In the genomic region with DNA sequence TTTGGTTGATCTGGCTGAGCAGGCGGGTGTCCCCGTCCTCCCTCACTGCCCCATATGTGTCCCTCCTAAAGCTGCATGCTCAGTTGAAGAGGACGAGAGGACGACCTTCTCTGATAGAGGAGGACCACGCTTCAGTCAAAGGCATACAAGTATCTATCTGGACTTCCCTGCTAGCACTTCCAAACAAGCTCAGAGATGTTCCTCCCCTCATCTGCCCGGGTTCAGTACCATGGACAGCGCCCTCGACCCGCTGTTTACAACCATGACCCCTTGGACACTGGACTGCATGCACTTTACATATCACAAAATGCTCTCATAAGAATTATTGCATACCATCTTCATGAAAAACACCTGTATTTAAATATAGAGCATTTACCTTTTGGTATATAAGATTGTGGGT, we compare ENCODE assay signal across 8 cellular contexts. TPM values are rescaled to one million over a fixed set of nuclear protein-coding genes. Genes with fewer than 3 reads are reported as not detected.
A peak's percentile ranks its signal among the peaks of the same experiment; 100 is the strongest.
DNase-seq lines count a peak whose midpoint lies in the region; ATAC-seq, FAIRE-seq and TF ChIP-seq lines count a peak whose summit lies in the region.

No MANE protein-coding gene starts in this region.

- no peak overlapping the region for H2AFZ ChIP-seq in keratinocyte (ENCODE audit: control insufficient read depth, low read length)

- no peak overlapping the region for H3K4me2 ChIP-seq in keratinocyte (ENCODE audit: control insufficient read depth, extremely low read depth, insufficient read depth, low read depth, low read length)

- H3K27ac ChIP-seq in keratinocyte (ENCODE audit: control insufficient read depth, insufficient read depth, low read length) = no peak overlapping the region

- DNase-seq in H54 (ENCODE audit: insufficient read length, low spot score) (peak; percentile 40), T-helper 2 cell (peak; percentile 16 to 39 (median 26)), astrocyte of the hippocampus (ENCODE audit: low read depth, low spot score) (peak; percentile 77), keratinocyte (ENCODE audit: low read depth, low spot score) (peak; percentile 11), NCI-H2227 (lab: John Stamatoyannopoulos, UW; ENCODE audit: unreplicated experiment) (no peak)
- peak; percentile 46 for DNase-seq in stimulated activated CD4-positive, alpha-beta T cell treated with anti-CD3 and anti-CD28 coated beads, Interleukin-4, amount 100 ng/mL, for 24 hours

- no peak overlapping the region for H3K9ac ChIP-seq in keratinocyte (ENCODE audit: control insufficient read depth, extremely low read depth, insufficient read depth, low read length)

- TF ChIP-seq CTCF in keratinocyte (optimal IDR thresholded peaks at IDR 0.05 in 1 of 3, IDR thresholded peaks at IDR 0.05 in 1 of 3, conservative IDR thresholded peaks at IDR 0.05 in 1 of 3; ENCODE audit: extremely low read depth in 1 of 3, insufficient read depth in 2 of 3, low read length in 3 of 3) = no peak

- no peak overlapping the region for H3K4me3 ChIP-seq in keratinocyte (ENCODE audit: control insufficient read depth in 2 of 3, extremely low read depth in 1 of 3, insufficient read depth in 2 of 3, low read depth in 1 of 3, low read length in 3 of 3)

- no peaks in the 10 kb centered on the region for H3K36me3 ChIP-seq in keratinocyte (ENCODE audit: control insufficient read depth in 2 of 2, extremely low read depth in 1 of 2, insufficient read depth in 2 of 2, low read length in 2 of 2)

- H4K20me1 ChIP-seq in keratinocyte (ENCODE audit: control insufficient read depth, extremely low read depth, insufficient read depth, low read length) = no peaks in the 10 kb centered on the region

- FAIRE-seq in H54 (lab: Jason Lieb, UNC) (no peak), keratinocyte (lab: Jason Lieb, UNC) (no peak)

- no peaks in the 10 kb centered on the region for H3K27me3 ChIP-seq in keratinocyte (ENCODE audit: control insufficient read depth, extremely low read depth, insufficient read depth, low read length)

- dilution Hi-C loops in keratinocyte (cut with MboI; ENCODE audit: extremely low pct_ligation_motif_present, low sequenced_read_pairs) = no loop called here

- H3K9me3 ChIP-seq in keratinocyte (ENCODE audit: control insufficient read depth, low read depth, low read length) = no peaks in the 10 kb centered on the region

- ATAC-seq in GM18520 (IDR thresholded peaks at IDR 0.05; ENCODE audit: unreplicated experiment) = no peak
- ATAC-seq in HG03159 (IDR thresholded peaks at IDR 0.05; ENCODE audit: unreplicated experiment) = no peak

- TF ChIP-seq POLR2A in H54 (IDR thresholded peaks at IDR 0.05; ENCODE audit: low read depth, low read length) = no peak

- no peaks in the 10 kb centered on the region for H3K4me1 ChIP-seq in keratinocyte (ENCODE audit: control insufficient read depth, extremely low read depth, insufficient read depth, low read length)

- H3K9me1 ChIP-seq in keratinocyte (ENCODE audit: control insufficient read depth, extremely low read depth, insufficient read depth, low read length) = no peaks in the 10 kb centered on the region

- H3K79me2 ChIP-seq in keratinocyte (ENCODE audit: control insufficient read depth, insufficient read depth, low read length) = no peaks in the 10 kb centered on the region

RNA-seq across cellular contexts. Expression of gene TRIM56, which starts 26.9 kb away (rescaled TPM):
- 3.0 to 3.9 TPM (median 3.6 TPM) in 3 replicates for polyA plus RNA-seq in keratinocyte
- 3.5 TPM for polyA plus RNA-seq in keratinocyte (2011; ENCODE audit: low read depth)
- polyA plus RNA-seq in keratinocyte (2011; cell fraction: cytosol; rRNA removed) = 1.9 and 2.2 TPM in 2 replicates
- polyA plus RNA-seq in keratinocyte (2011; cell fraction: nucleus; rRNA removed) = 10.0 and 14.9 TPM in 2 replicates
- 6.4 and 13.0 TPM in 2 replicates for polyA plus RNA-seq in keratinocyte (2012; ENCODE audit: low replicate concordance)
- polyA minus RNA-seq in keratinocyte = 3.2 to 11.9 TPM (median 7.8 TPM) in 3 replicates
- polyA minus RNA-seq in keratinocyte (2011; cell fraction: cytosol; rRNA and poly(A)+ RNA removed) = 8.6 TPM
- polyA minus RNA-seq in keratinocyte (2011; cell fraction: nucleus; rRNA and poly(A)+ RNA removed) = 6.0 and 10.9 TPM in 2 replicates

RNA-seq across cellular contexts. Expression of gene MUC17, which starts 38.5 kb away (rescaled TPM):
- polyA plus RNA-seq in keratinocyte = not detected in 3 replicates
- polyA plus RNA-seq in keratinocyte (2011; ENCODE audit: low read depth) = not detected
- not detected in 2 replicates for polyA plus RNA-seq in keratinocyte (2011; cell fraction: cytosol; rRNA removed)
- not detected in 2 replicates for polyA plus RNA-seq in keratinocyte (2011; cell fraction: nucleus; rRNA removed)
- polyA plus RNA-seq in keratinocyte (2012; ENCODE audit: low replicate concordance) = not detected in 2 replicates
- polyA minus RNA-seq in keratinocyte = 0.03 TPM in 1 of 3 replicates, not detected in the others
- not detected for polyA minus RNA-seq in keratinocyte (2011; cell fraction: cytosol; rRNA and poly(A)+ RNA removed)
- not detected in 2 replicates for polyA minus RNA-seq in keratinocyte (2011; cell fraction: nucleus; rRNA and poly(A)+ RNA removed)
